9 cellular contexts compared by ENCODE assay signal in the genomic region with DNA sequence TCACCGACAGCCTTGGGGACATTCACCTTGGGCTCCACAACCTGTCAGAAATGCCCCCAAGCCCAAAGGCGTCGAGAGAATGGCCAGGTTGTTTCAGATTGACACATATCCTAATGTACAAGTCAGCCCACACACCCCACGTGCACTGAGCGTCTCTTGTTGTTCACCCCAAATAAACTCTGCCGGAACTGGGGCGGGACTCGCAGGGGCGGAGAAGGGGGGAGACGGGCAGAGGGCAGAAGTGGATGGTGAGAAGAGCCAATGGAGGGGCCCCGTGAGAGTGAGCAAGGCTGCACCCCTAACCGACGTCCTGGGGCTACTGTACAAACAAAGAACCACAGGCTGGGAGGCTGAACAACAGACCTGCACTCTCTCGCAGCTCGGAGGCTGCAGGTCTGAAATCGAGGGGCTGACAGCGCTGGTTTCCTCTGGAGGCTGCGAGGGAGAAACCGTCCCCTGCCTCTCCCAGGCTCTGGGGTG. TPM values are rescaled to one million over a fixed set of nuclear protein-coding genes. Genes with fewer than 3 reads are reported as not detected.
DNase-seq lines count a peak whose midpoint lies in the region; ATAC-seq, FAIRE-seq and TF ChIP-seq lines count a peak whose summit lies in the region.
"Had no signal": no experiment of that assay in that cellular context is flagged by ENCODE, and none has a peak within 500 bp of the region (broad histone marks: within the 10 kb centered on the region; RNA-seq: fewer than 3 reads in every experiment).

No MANE protein-coding gene starts in this region.

- no peaks in the 10 kb centered on the region for H3K9me3 Mint-ChIP-seq in endothelial cell (ENCODE audit: unreplicated experiment)

- H3K36me3 Mint-ChIP-seq in endothelial cell (ENCODE audit: low read depth, unreplicated experiment), result no peaks in the 10 kb centered on the region

- no peak overlapping the region for H3K27ac Mint-ChIP-seq in endothelial cell (ENCODE audit: unreplicated experiment)

- H3K9me3 ChIP-seq in BE2C, result no peaks in the 10 kb centered on the region

- no peak for FAIRE-seq in GM19239 (lab: Jason Lieb, UNC)

- TF ChIP-seq POLR2A in GM18505 (IDR thresholded peaks at IDR 0.05; ENCODE audit: borderline replicate concordance, extremely low read depth, insufficient read depth, insufficient read length), result peak; percentile 86

- H3K36me3 ChIP-seq in BE2C, result no peaks in the 10 kb centered on the region

- no peaks in the 10 kb centered on the region for H3K4me1 ChIP-seq in BE2C

- DNase-seq in NOMO-1 treated with DMSO at 0.1 percent for 48 hours (lab: John Stamatoyannopoulos, UW; ENCODE audit: unreplicated experiment) (peak; percentile 76), retina (peak; percentile 51), BE2C (no peak), endothelial cell (ENCODE audit: low spot score) (no peak), GM19239 (ENCODE audit: insufficient read length, low spot score) (no peak)
- peak; percentile 94 for DNase-seq in activated effector memory CD4-positive, alpha-beta T cell treated with anti-CD3 and anti-CD28 coated beads, Interleukin-2, amount 50 U/mL, for 16 hours

- H3K27me3 ChIP-seq in BE2C, result peaks cover 22% of the 10 kb centered on the region

- peaks cover 8% of the 10 kb centered on the region for H3K27me3 Mint-ChIP-seq in endothelial cell (ENCODE audit: unreplicated experiment)

- no peak overlapping the region for H3K4me3 Mint-ChIP-seq in endothelial cell (ENCODE audit: unreplicated experiment)

- H3K4me3 ChIP-seq in BE2C (ENCODE audit: low read depth, low read length), result no peak overlapping the region

- TF ChIP-seq CTCF in BE2C (IDR thresholded peaks at IDR 0.05; ENCODE audit: low read depth, low read length) (no peak), endothelial cell (IDR thresholded peaks at IDR 0.05; ENCODE audit: unreplicated experiment) (no peak)

- ATAC-seq in GM18505 (IDR thresholded peaks at IDR 0.05; ENCODE audit: unreplicated experiment) (peak; percentile 50), HG02840 (IDR thresholded peaks at IDR 0.05; ENCODE audit: low FRiP score, unreplicated experiment) (peak; percentile 48)

- H3K4me1 Mint-ChIP-seq in endothelial cell (ENCODE audit: unreplicated experiment), result peaks cover 19% of the 10 kb centered on the region

RNA-seq across cellular contexts. Expression of a gene that starts 8.5 kb away (rescaled TPM):
- polyA plus RNA-seq in BE2C (2012; ENCODE audit: insufficient read depth, insufficient read length, low read depth), result not detected
- not detected for total RNA-seq in endothelial cell (ENCODE audit: unreplicated experiment)
- total RNA-seq: fibroblast of lung had no signal
- polyA plus RNA-seq: fibroblast of lung had no signal

RNA-seq across cellular contexts. Expression of a gene that starts 52.4 kb away (rescaled TPM):
- 14.7 TPM for polyA plus RNA-seq in BE2C (2012; ENCODE audit: insufficient read depth, insufficient read length, low read depth)
- 8.4 TPM for total RNA-seq in endothelial cell (ENCODE audit: unreplicated experiment)

Comparison
In these comparisons a context has a peak if more than half of its experiments do, and no peak if none do; other contexts are left out.
1. DNase-seq: peak in NOMO-1 treated with DMSO at 0.1 percent for 48 hours (single experiment), activated effector memory CD4-positive, alpha-beta T cell treated with anti-CD3 and anti-CD28 coated beads, Interleukin-2, amount 50 U/mL, for 16 hours (single experiment) and retina (single experiment); none in BE2C (single experiment), endothelial cell (single experiment) and GM19239 (single experiment).